ENCODE assay signal across 1 cellular context in genomic region chr20:62623488-62624324, GRCh38.
TF ChIP-seq lines count a peak whose summit lies in the region.

No MANE protein-coding gene starts in this region.

TF ChIP-seq in HepG2, 621 proteins besides CTCF, POLR2A, EP300 and RAD21 (continued from another document and continues in another):
- 0 out of 2 replicates have a peak, but pooled peaks have one; percentile 87 for TF ChIP-seq ZNF318 (CRISPR knock-in tag; IDR thresholded peaks at IDR 0.05)
- TF ChIP-seq ATF5 (CRISPR knock-in tag; IDR thresholded peaks at IDR 0.05; ENCODE audit: low read depth), result peak; percentile 24; the same call in 1 of the 2 replicates
- TF ChIP-seq SPEN (CRISPR knock-in tag; IDR thresholded peaks at IDR 0.05; ENCODE audit: low read depth), result peak; percentile 74
- TF ChIP-seq TFE3 (CRISPR knock-in tag; IDR thresholded peaks at IDR 0.05), result peak; percentile 59; the same call in 1 of the 2 replicates
- TF ChIP-seq PPARG (CRISPR knock-in tag; conservative IDR thresholded peaks at IDR 0.05), result peak; percentile 69
- peak; percentile 43 for TF ChIP-seq RFXANK (CRISPR knock-in tag; IDR thresholded peaks at IDR 0.05)
- no peak for TF ChIP-seq ZNF737 (CRISPR knock-in tag; IDR thresholded peaks at IDR 0.05; ENCODE audit: borderline replicate concordance)
- TF ChIP-seq SP1 (IDR thresholded peaks at IDR 0.05), result no peak
- peak; percentile 88 for TF ChIP-seq SP1 (CRISPR knock-in tag; IDR thresholded peaks at IDR 0.05)
- TF ChIP-seq KDM1A (CRISPR knock-in tag; IDR thresholded peaks at IDR 0.05), result peak; percentile 63; the same call in 1 of the 2 replicates
- TF ChIP-seq CREB1 (IDR thresholded peaks at IDR 0.05), result no peak
- TF ChIP-seq CREB1 (CRISPR knock-in tag; IDR thresholded peaks at IDR 0.05), result no peak
- peak; percentile 93 for TF ChIP-seq UBTF (CRISPR knock-in tag; IDR thresholded peaks at IDR 0.05)
- TF ChIP-seq MYC (CRISPR knock-in tag; IDR thresholded peaks at IDR 0.05; ENCODE audit: borderline replicate concordance), result peak; percentile 84
- TF ChIP-seq ZNF7 (CRISPR knock-in tag; IDR thresholded peaks at IDR 0.05), result no peak
- peak; percentile 42; the same call in 1 of the 2 replicates for TF ChIP-seq DMAP1 (CRISPR knock-in tag; IDR thresholded peaks at IDR 0.05)
- 0 out of 2 replicates have a peak, but pooled peaks have one; percentile 93 for TF ChIP-seq FOXO4 (CRISPR knock-in tag; conservative IDR thresholded peaks at IDR 0.05)
- peak; percentile 82; the same call in 1 of the 2 replicates for TF ChIP-seq ELF4 (CRISPR knock-in tag; IDR thresholded peaks at IDR 0.05; ENCODE audit: borderline replicate concordance)
- TF ChIP-seq ZNF407 (CRISPR knock-in tag; IDR thresholded peaks at IDR 0.05; ENCODE audit: not compliant biosample characterization), result no peak
- TF ChIP-seq SNAI1 (CRISPR knock-in tag; IDR thresholded peaks at IDR 0.05; ENCODE audit: borderline replicate concordance), result peak; percentile 89; the same call in 1 of the 2 replicates
- TF ChIP-seq ZBTB14 (CRISPR knock-in tag; IDR thresholded peaks at IDR 0.05), result peak; percentile 65; the same call in 1 of the 2 replicates
- peak; percentile 84 for TF ChIP-seq SAP130 (CRISPR knock-in tag; IDR thresholded peaks at IDR 0.05; ENCODE audit: low read depth)
- no peak for TF ChIP-seq ZZZ3 (CRISPR knock-in tag; IDR thresholded peaks at IDR 0.05; ENCODE audit: borderline replicate concordance)
- no peak for TF ChIP-seq TCF12 (IDR thresholded peaks at IDR 0.05)
- TF ChIP-seq TCF12 (CRISPR knock-in tag; IDR thresholded peaks at IDR 0.05), result peak; percentile 83; the same call in 1 of the 2 replicates
- peak; percentile 97; the same call in 1 of the 2 replicates for TF ChIP-seq ZNF430 (CRISPR knock-in tag; IDR thresholded peaks at IDR 0.05)
- peak; percentile 59; the same call in 1 of the 2 replicates for TF ChIP-seq ZNF512 (CRISPR knock-in tag; IDR thresholded peaks at IDR 0.05)
- peak; percentile 68; the same call in 1 of the 2 replicates for TF ChIP-seq HNRNPL (IDR thresholded peaks at IDR 0.05; ENCODE audit: low read depth, low read length)
